Comparison of ENCODE assay signal across 8 cellular contexts in genomic region chr10:80196270-80196949, GRCh38. TPM values are rescaled to one million over a fixed set of nuclear protein-coding genes. Genes with fewer than 3 reads are reported as not detected.
A peak's percentile ranks its signal among the peaks of the same experiment; 100 is the strongest.
DNase-seq lines count a peak whose midpoint lies in the region; ATAC-seq and TF ChIP-seq lines count a peak whose summit lies in the region.

No MANE protein-coding gene starts in this region.

- TF ChIP-seq CTCF in IMR-90 (conservative IDR thresholded peaks at IDR 0.05; ENCODE audit: low read depth, low read length) (no peak), endothelial cell (IDR thresholded peaks at IDR 0.05; ENCODE audit: unreplicated experiment) (no peak), sigmoid colon (IDR thresholded peaks at IDR 0.05) (no peak), GM13977 (IDR thresholded peaks at IDR 0.05; ENCODE audit: extremely low read depth, insufficient read depth, missing control alignments) (no peak)

- no peak overlapping the region for H2AFZ ChIP-seq in IMR-90 (replicated peaks; ENCODE audit: low read length, poor library complexity)

- H3K4ac ChIP-seq in IMR-90 (ENCODE audit: low read depth, low read length): no peak overlapping the region

- H3K27me3 Mint-ChIP-seq in activated CD8-positive, alpha-beta T cell treated with anti-CD3 and anti-CD28 coated beads, Interleukin-2, amount 10 ng/mL, durations not matched to agents 7 days and 5 days (ENCODE audit: low read depth): no peaks in the 10 kb centered on the region
- peaks cover 6% of the 10 kb centered on the region for H3K27me3 Mint-ChIP-seq in endothelial cell (ENCODE audit: unreplicated experiment)

- TF ChIP-seq POLR2A in IMR-90 (IDR thresholded peaks at IDR 0.05; ENCODE audit: low read depth, low read length) (no peak), sigmoid colon (IDR thresholded peaks at IDR 0.05) (peak in 1 of 2 donors; percentile 51)

- intact Hi-C loops in IMR-90 (cut with micrococcal nuclease): no loop called here
- intact Hi-C loops in sigmoid colon (cut with DNase I): no loop called here

- H3K4me2 ChIP-seq in IMR-90 (ENCODE audit: low read depth, low read length): no peak overlapping the region

- CTCF ChIA-PET in IMR-90 (lab: Yijun Ruan, JAX): no interaction called here
- CTCF ChIA-PET in activated CD8-positive, alpha-beta T cell treated with anti-CD3 and anti-CD28 coated beads, Interleukin-2, amount 10 ng/mL, durations not matched to agents 7 days and 5 days (lab: Charles Lee): interaction anchor here (1.3 to 2.5 kb wide), 3 partner anchors 8 to 53 kb away, joined by 6 to 10 read pairs (median 9); no protein-coding TSS in a partner anchor

- H3K9me3 ChIP-seq in IMR-90 (ENCODE audit: control insufficient read depth, insufficient read depth, low read length) (peaks cover 2% of the 10 kb centered on the region; the same call in 1 of the 2 replicates), sigmoid colon (no peaks in the 10 kb centered on the region)

- in situ Hi-C loops in Caki2 (cut with HindIII; ENCODE audit: low pct_unique_long_range_greater_than_20kb, low sequenced_read_pairs): no loop called here
- in situ Hi-C loops in IMR-90 (cut with MboI; ENCODE audit: low sequenced_read_pairs): no loop called here
- in situ Hi-C loops in GM13977 (cut with MboI; ENCODE audit: low pct_unique_long_range_greater_than_20kb, low sequenced_read_pairs, unreplicated experiment): no loop called here

- POLR2A ChIA-PET in IMR-90 (lab: Charles Lee; ENCODE audit: unreplicated experiment): no interaction called here
- POLR2A ChIA-PET in activated CD8-positive, alpha-beta T cell treated with anti-CD3 and anti-CD28 coated beads, Interleukin-2, amount 10 ng/mL, durations not matched to agents 7 days and 5 days (lab: Charles Lee): interaction anchor here (1.7 kb wide), 1 partner anchor 9 kb away, joined by 12 read pairs; no protein-coding TSS in a partner anchor

- WGBS in IMR-90 (ENCODE audit: extremely low coverage in 2 of 2, insufficient read length in 1 of 2), 2 experiments: 82% methylated on average over 2 of the region's 8 CpGs; no CpG with 5 or more reads in 1 of the 2 experiments
- WGBS in sigmoid colon, 2 donors: 12 to 41% methylated on average over 8 of the region's 8 CpGs

- TF ChIP-seq EP300 in sigmoid colon (IDR thresholded peaks at IDR 0.05): no peak

- no TSS peak for BruUV-seq in IMR-90 (replicated peaks; lab: Mats Ljungman, UMichigan)

- H3K4me1 Mint-ChIP-seq in activated CD8-positive, alpha-beta T cell treated with anti-CD3 and anti-CD28 coated beads, Interleukin-2, amount 10 ng/mL, durations not matched to agents 7 days and 5 days (ENCODE audit: low read depth): peaks cover 76% of the 10 kb centered on the region
- H3K4me1 Mint-ChIP-seq in endothelial cell (ENCODE audit: unreplicated experiment): peaks cover 25% of the 10 kb centered on the region

- DNase-seq in Caki2 (ENCODE audit: low read depth): peak; percentile 88
- peak; percentile 61 for DNase-seq in IMR-90
- peak; percentile 74 for DNase-seq in activated CD8-positive, alpha-beta T cell treated with anti-CD3 and anti-CD28 coated beads, Interleukin-2, amount 10 ng/mL, durations not matched to agents 7 days and 5 days
- DNase-seq in endothelial cell (ENCODE audit: low spot score): no peak
- no peak for DNase-seq in sigmoid colon
- no peak for DNase-seq in GM13977 (ENCODE audit: low spot score)
- no peak for DNase-seq in NCI-H187 treated with DMSO at 0.1 percent for 48 hours (lab: John Stamatoyannopoulos, UW)

- H3K23ac ChIP-seq in IMR-90 (ENCODE audit: low read depth, low read length): no peak overlapping the region

- H3K27ac ChIP-seq in IMR-90 (ENCODE audit: insufficient read depth, low read length) (no peak overlapping the region), sigmoid colon (peak overlapping the region; percentile 53 to 97 (median 60))

- no peak overlapping the region for H2AK9ac ChIP-seq in IMR-90 (replicated peaks; ENCODE audit: low read depth, low read length, poor library complexity)

- H2BK15ac ChIP-seq in IMR-90 (ENCODE audit: low read depth, low read length): no peak overlapping the region

- H3K4me3 Mint-ChIP-seq in activated CD8-positive, alpha-beta T cell treated with anti-CD3 and anti-CD28 coated beads, Interleukin-2, amount 10 ng/mL, durations not matched to agents 7 days and 5 days: peak overlapping the region; percentile 39
- no peak overlapping the region for H3K4me3 Mint-ChIP-seq in endothelial cell (ENCODE audit: unreplicated experiment)

- ATAC-seq in GM21526 (IDR thresholded peaks at IDR 0.05; ENCODE audit: low FRiP score, unreplicated experiment) (peak; percentile 73), IMR-90 (ENCODE audit: low read depth) (no peak)
- ATAC-seq in activated CD8-positive, alpha-beta T cell treated with anti-CD3 and anti-CD28 coated beads, Interleukin-2, amount 10 ng/mL, durations not matched to agents 7 days and 5 days: peak; percentile 86

- H3K79me1 ChIP-seq in IMR-90 (ENCODE audit: low read depth in 1 of 2, low read length in 2 of 2): peaks cover 9 to 74% of the 10 kb centered on the region in 2 experiments

- peaks cover 9% of the 10 kb centered on the region for H3K9me3 Mint-ChIP-seq in activated CD8-positive, alpha-beta T cell treated with anti-CD3 and anti-CD28 coated beads, Interleukin-2, amount 10 ng/mL, durations not matched to agents 7 days and 5 days (ENCODE audit: insufficient read depth)
- no peaks in the 10 kb centered on the region for H3K9me3 Mint-ChIP-seq in endothelial cell (ENCODE audit: unreplicated experiment)

- peaks cover 50% of the 10 kb centered on the region for H3K36me3 Mint-ChIP-seq in activated CD8-positive, alpha-beta T cell treated with anti-CD3 and anti-CD28 coated beads, Interleukin-2, amount 10 ng/mL, durations not matched to agents 7 days and 5 days (ENCODE audit: low read depth)
- H3K36me3 Mint-ChIP-seq in endothelial cell (ENCODE audit: low read depth, unreplicated experiment): peaks cover 5% of the 10 kb centered on the region

- dilution Hi-C loops in IMR-90 (cut with HindIII; ENCODE audit: low sequenced_read_pairs, unreplicated experiment): no loop called here

- no peak overlapping the region for H3K18ac ChIP-seq in IMR-90 (ENCODE audit: low read depth, low read length)

- peak overlapping the region; percentile 86 for H3K27ac Mint-ChIP-seq in activated CD8-positive, alpha-beta T cell treated with anti-CD3 and anti-CD28 coated beads, Interleukin-2, amount 10 ng/mL, durations not matched to agents 7 days and 5 days
- H3K27ac Mint-ChIP-seq in endothelial cell (ENCODE audit: unreplicated experiment): peak overlapping the region; percentile 18

- H3K27me3 ChIP-seq in IMR-90 (ENCODE audit: control insufficient read depth, insufficient read depth, low read length) (no peaks in the 10 kb centered on the region), sigmoid colon (no peaks in the 10 kb centered on the region)

- H2AK5ac ChIP-seq in IMR-90 (ENCODE audit: low read depth, low read length): no peak overlapping the region

- no peak overlapping the region for H3K9ac ChIP-seq in IMR-90 (ENCODE audit: low read depth, low read length)

- no peak overlapping the region for H3K14ac ChIP-seq in IMR-90 (replicated peaks; ENCODE audit: low read depth, low read length)

- no peak overlapping the region for H4K91ac ChIP-seq in IMR-90 (ENCODE audit: insufficient read depth, low read depth, low read length)

- H3K56ac ChIP-seq in IMR-90 (ENCODE audit: extremely low read depth, insufficient read depth, low read length): no peak overlapping the region

- peaks cover 91% of the 10 kb centered on the region for H4K20me1 ChIP-seq in IMR-90 (ENCODE audit: insufficient read depth, low read length)

- no peak overlapping the region for H4K5ac ChIP-seq in IMR-90 (ENCODE audit: low read depth, low read length)

- H2BK5ac ChIP-seq in IMR-90 (ENCODE audit: low read depth, low read length, poor library complexity, severe bottlenecking): no peak overlapping the region

- H4K8ac ChIP-seq in IMR-90 (ENCODE audit: low read depth in 2 of 2, low read length in 2 of 2): no peak overlapping the region

- no peak overlapping the region for H2BK20ac ChIP-seq in IMR-90 (ENCODE audit: low read depth, low read length)

- H3K4me1 ChIP-seq in IMR-90 (ENCODE audit: control insufficient read depth, insufficient read depth, low read length) (peaks cover 33% of the 10 kb centered on the region), sigmoid colon (peaks cover 0 to 75% (median 67%) of the 10 kb centered on the region in 4 donors)

- TF ChIP-seq RAD21 in IMR-90 (IDR thresholded peaks at IDR 0.05; ENCODE audit: low read length): no peak

- no peak overlapping the region for H3K4me3 ChIP-seq in IMR-90 (ENCODE audit: insufficient read depth, low read depth, low read length)
- no peak overlapping the region for H3K4me3 ChIP-seq in sigmoid colon

- H3K9me1 ChIP-seq in IMR-90 (ENCODE audit: insufficient read depth, low read length): peaks cover 42% of the 10 kb centered on the region

- no peak overlapping the region for H2BK120ac ChIP-seq in IMR-90 (ENCODE audit: low read depth, low read length)

- peaks cover 14% of the 10 kb centered on the region; the same call in 1 of the 2 replicates for H3K36me3 ChIP-seq in IMR-90 (ENCODE audit: control insufficient read depth, insufficient read depth, low read length)
- H3K36me3 ChIP-seq in sigmoid colon: no peaks in the 10 kb centered on the region

TF ChIP-seq in IMR-90, 13 proteins besides CTCF, POLR2A, EP300 and RAD21:
- TF ChIP-seq RCOR1 (IDR thresholded peaks at IDR 0.05; ENCODE audit: insufficient replicate concordance, low read length): peak; percentile 97
- TF ChIP-seq MXI1 (IDR thresholded peaks at IDR 0.05; ENCODE audit: borderline replicate concordance, low read depth, low read length): no peak
- no peak for TF ChIP-seq NFE2L2 (IDR thresholded peaks at IDR 0.05; ENCODE audit: low read depth, low read length)
- TF ChIP-seq FOS (IDR thresholded peaks at IDR 0.05; ENCODE audit: low read depth, low read length): peak; percentile 42; the same call in 1 of the 2 replicates

RNA-seq across cellular contexts. Expression of gene ANXA11, which starts 8.9 kb away (rescaled TPM):
- total RNA-seq in Caki2 (2014; rRNA removed; shearing (Covaris generic); ENCODE audit: low replicate concordance): 170 and 209 TPM in 2 replicates
- total RNA-seq in IMR-90 (2012; rRNA removed): 39.4 and 40.8 TPM in 2 replicates
- polyA plus RNA-seq in IMR-90 (2012; rRNA removed): 109 and 114 TPM in 2 replicates
- 104 and 105 TPM in 2 replicates for polyA plus RNA-seq in IMR-90 (2012; cell fraction: cytosol; rRNA removed)
- polyA plus RNA-seq in IMR-90 (2012; cell fraction: nucleus; rRNA removed; ENCODE audit: low replicate concordance): 86.2 and 114 TPM in 2 replicates
- total RNA-seq in activated CD8-positive, alpha-beta T cell treated with anti-CD3 and anti-CD28 coated beads, Interleukin-2, amount 10 ng/mL, durations not matched to agents 7 days and 5 days: 100 to 1,000 TPM; 249 to 277 TPM
- 133 TPM for total RNA-seq in endothelial cell (ENCODE audit: unreplicated experiment)
- total RNA-seq in sigmoid colon: 100 to 1,000 TPM in 1 of 4 donors, 10 to 100 TPM in 3; 63.2 to 109 (median 75.7) TPM
- polyA plus RNA-seq in sigmoid colon: 100 to 1,000 TPM; 170 to 323 (median 199) TPM

Comparison
In these comparisons a context has a peak if more than half of its experiments do, and no peak if none do; other contexts are left out.
1. DNase-seq: peak in Caki2 (single experiment), IMR-90 (single experiment) and activated CD8-positive, alpha-beta T cell treated with anti-CD3 and anti-CD28 coated beads, Interleukin-2, amount 10 ng/mL, durations not matched to agents 7 days and 5 days (single experiment); none in endothelial cell (single experiment), sigmoid colon (single experiment), GM13977 (single experiment) and NCI-H187 treated with DMSO at 0.1 percent for 48 hours (single experiment).